18 cellular contexts compared by ENCODE assay signal in genomic region chr2:9758741-9759140, GRCh38.
A peak's percentile ranks its signal among the peaks of the same experiment; 100 is the strongest.
DNase-seq lines count a peak whose midpoint lies in the region; ATAC-seq and TF ChIP-seq lines count a peak whose summit lies in the region.
"Had no signal": no experiment of that assay in that cellular context is flagged by ENCODE, and none has a peak within 500 bp of the region (broad histone marks: within the 10 kb centered on the region; RNA-seq: fewer than 3 reads in every experiment).

No MANE protein-coding gene starts in this region.

- no peak overlapping the region for H3K4me3 Mint-ChIP-seq in activated T-cell treated with anti-CD3 and anti-CD28 coated beads, Interleukin-2, amount 50 U/mL, for 24 hours
- H3K4me3 Mint-ChIP-seq: activated B cell treated with CpG ODN at 0.5 μM for 24 hours; activated naive CD8-positive, alpha-beta T cell treated with anti-CD3 and anti-CD28 coated beads, Interleukin-2, amount 50 U/mL, for 24 hours; CD4-positive, alpha-beta T cell; stimulated activated naive CD8-positive, alpha-beta T cell treated with anti-CD3 and anti-CD28 coated beads, Interleukin-15, amount 100 ng/mL, for 72 hours had no signal

- peak overlapping the region; percentile 2 to 92 (median 87); a peak in 19 of 22 replicates for H3K4me2 ChIP-seq in BLaER1 treated with 17β-estradiol and CSF1 and Interleukin-3, amounts not matched to agents 10 nM and 100 nM

- DNase-seq in NCI-H187 treated with DMSO at 0.1 percent for 48 hours (lab: John Stamatoyannopoulos, UW) (peak; percentile 59), epithelial cell of esophagus (ENCODE audit: low read depth) (peak; percentile 73), myocyte (ENCODE audit: low read depth) (peak; percentile 96), RPMI8226 (no peak)
- DNase-seq in activated T-cell treated with anti-CD3 and anti-CD28 coated beads, Interleukin-2, amount 50 U/mL, for 24 hours = no peak
- DNase-seq: activated B cell treated with CpG ODN at 0.5 μM for 24 hours; activated naive CD8-positive, alpha-beta T cell treated with anti-CD3 and anti-CD28 coated beads, Interleukin-2, amount 50 U/mL, for 24 hours; CD4-positive, alpha-beta T cell; H9; NCI-H1930; NCI-H526 treated with DMSO at 0.1 percent for 48 hours; PC-3; stimulated activated naive CD8-positive, alpha-beta T cell treated with anti-CD3 and anti-CD28 coated beads, Interleukin-15, amount 100 ng/mL, for 72 hours had no signal

- H3K9me3 ChIP-seq in BLaER1 treated with 17β-estradiol and CSF1 and Interleukin-3, amounts not matched to agents 10 nM and 100 nM (replicated peaks in 1 of 11) = no peaks in the 10 kb centered on the region

- no peak overlapping the region for H3K9ac ChIP-seq in BLaER1 treated with 17β-estradiol and CSF1 and Interleukin-3, amounts not matched to agents 10 nM and 100 nM

- H3K36me3 ChIP-seq in BLaER1 treated with 17β-estradiol and CSF1 and Interleukin-3, amounts not matched to agents 10 nM and 100 nM = no peaks in the 10 kb centered on the region
- H3K36me3 ChIP-seq: cardiac muscle cell had no signal

- H3K4me3 ChIP-seq in BLaER1 treated with 17β-estradiol and CSF1 and Interleukin-3, amounts not matched to agents 10 nM and 100 nM = no peak overlapping the region
- no peak overlapping the region for H3K4me3 ChIP-seq in epithelial cell of esophagus (ENCODE audit: low read length)
- H3K4me3 ChIP-seq: cardiac muscle cell had no signal

- no peak for ATAC-seq in HG02981 (IDR thresholded peaks at IDR 0.05; ENCODE audit: unreplicated experiment)
- ATAC-seq in GM18511 (IDR thresholded peaks at IDR 0.05; ENCODE audit: unreplicated experiment) = no peak
- ATAC-seq: activated naive CD8-positive, alpha-beta T cell treated with anti-CD3 and anti-CD28 coated beads, Interleukin-2, amount 50 U/mL, for 24 hours; PC-3; stimulated activated naive CD8-positive, alpha-beta T cell treated with anti-CD3 and anti-CD28 coated beads, Interleukin-15, amount 100 ng/mL, for 72 hours had no signal

- H3K27ac Mint-ChIP-seq in activated T-cell treated with anti-CD3 and anti-CD28 coated beads, Interleukin-2, amount 50 U/mL, for 24 hours = no peak overlapping the region
- H3K27ac Mint-ChIP-seq: activated B cell treated with CpG ODN at 0.5 μM for 24 hours; activated naive CD8-positive, alpha-beta T cell treated with anti-CD3 and anti-CD28 coated beads, Interleukin-2, amount 50 U/mL, for 24 hours; CD4-positive, alpha-beta T cell; stimulated activated naive CD8-positive, alpha-beta T cell treated with anti-CD3 and anti-CD28 coated beads, Interleukin-15, amount 100 ng/mL, for 72 hours had no signal

- TF ChIP-seq CTCF in epithelial cell of esophagus (IDR thresholded peaks at IDR 0.05; ENCODE audit: insufficient read depth, low read depth, low read length, missing control alignments) = no peak

- H3K27me3 ChIP-seq in BLaER1 treated with 17β-estradiol and CSF1 and Interleukin-3, amounts not matched to agents 10 nM and 100 nM = peaks cover 0 to 27% (median 0%) of the 10 kb centered on the region in 11 experiments; a peak in 4 of 22 replicates
- H3K27me3 ChIP-seq: cardiac muscle cell had no signal

- H3K27ac ChIP-seq in BLaER1 treated with 17β-estradiol and CSF1 and Interleukin-3, amounts not matched to agents 10 nM and 100 nM = no peak overlapping the region
- H3K27ac ChIP-seq: cardiac muscle cell, SK-N-MC had no signal

- no peaks in the 10 kb centered on the region for H4K20me1 ChIP-seq in BLaER1 treated with 17β-estradiol and CSF1 and Interleukin-3, amounts not matched to agents 10 nM and 100 nM

- H3K36me3 Mint-ChIP-seq in activated T-cell treated with anti-CD3 and anti-CD28 coated beads, Interleukin-2, amount 50 U/mL, for 24 hours (ENCODE audit: low read depth) = no peaks in the 10 kb centered on the region

- peaks cover 59 to 100% (median 100%) of the 10 kb centered on the region in 10 experiments for H3K4me1 ChIP-seq in BLaER1 treated with 17β-estradiol and CSF1 and Interleukin-3, amounts not matched to agents 10 nM and 100 nM

- no peaks in the 10 kb centered on the region for H3K9me3 Mint-ChIP-seq in activated T-cell treated with anti-CD3 and anti-CD28 coated beads, Interleukin-2, amount 50 U/mL, for 24 hours
- H3K9me3 Mint-ChIP-seq: activated B cell treated with CpG ODN at 0.5 μM for 24 hours; activated naive CD8-positive, alpha-beta T cell treated with anti-CD3 and anti-CD28 coated beads, Interleukin-2, amount 50 U/mL, for 24 hours; CD4-positive, alpha-beta T cell; H9; stimulated activated naive CD8-positive, alpha-beta T cell treated with anti-CD3 and anti-CD28 coated beads, Interleukin-15, amount 100 ng/mL, for 72 hours had no signal

- peaks cover 36% of the 10 kb centered on the region for H3K27me3 Mint-ChIP-seq in activated T-cell treated with anti-CD3 and anti-CD28 coated beads, Interleukin-2, amount 50 U/mL, for 24 hours

- peaks cover 45% of the 10 kb centered on the region for H3K4me1 Mint-ChIP-seq in activated T-cell treated with anti-CD3 and anti-CD28 coated beads, Interleukin-2, amount 50 U/mL, for 24 hours (ENCODE audit: low read depth)

Comparison
In these comparisons a context has a peak if more than half of its experiments do, and no peak if none do; other contexts are left out.
1. DNase-seq: peak in NCI-H187 treated with DMSO at 0.1 percent for 48 hours (single experiment), epithelial cell of esophagus (single experiment) and myocyte (single experiment); none in activated T-cell treated with anti-CD3 and anti-CD28 coated beads, Interleukin-2, amount 50 U/mL, for 24 hours (single experiment) and RPMI8226 (single experiment).